8 cellular contexts compared by ENCODE assay signal in the genomic region with DNA sequence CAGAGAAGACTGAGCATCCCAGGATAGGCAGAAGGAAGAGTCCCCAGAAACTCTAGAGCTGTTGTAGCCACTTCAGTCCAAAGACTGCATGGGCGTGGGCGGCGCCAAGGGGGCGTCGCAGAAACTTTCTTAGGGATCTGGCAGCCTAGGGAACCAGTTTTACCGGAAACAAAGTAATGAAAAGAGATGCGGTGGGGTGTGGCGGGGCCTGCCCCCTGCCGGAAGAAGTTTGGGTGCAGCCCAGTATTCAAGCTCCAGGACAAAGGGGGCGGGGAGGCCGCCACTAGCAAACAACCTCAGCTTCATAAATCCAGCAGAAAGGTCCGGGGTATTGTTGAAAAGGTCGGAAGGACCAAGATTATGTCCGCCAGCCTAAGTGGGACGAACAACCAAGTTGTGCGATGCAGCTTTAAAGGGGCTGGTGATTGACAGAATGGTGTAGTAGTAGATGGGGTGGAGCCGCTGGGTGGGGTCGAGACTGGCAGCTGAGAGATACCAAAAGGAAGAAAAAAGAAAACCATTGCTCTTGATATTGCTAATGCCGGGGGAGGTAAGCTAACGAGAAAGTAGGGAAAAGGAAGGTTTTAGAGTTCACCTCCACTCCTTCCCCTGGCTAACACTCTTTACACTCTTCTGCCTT.
DNase-seq lines count a peak whose midpoint lies in the region; ATAC-seq lines count a peak whose summit lies in the region.

No MANE protein-coding gene starts in this region.

- DNase-seq in activated gamma-delta T cell treated with Interleukin-2 at 50 U/mL for 16 hours (peak; percentile 20), activated gamma-delta T cell (lab: John Stamatoyannopoulos, UW) (no peak), NOMO-1 treated with dmso at 0.1 percent for 144 hours (lab: John Stamatoyannopoulos, UW; ENCODE audit: unreplicated experiment) (peak; percentile 53), head of caudate nucleus (peak in 33 of 42 donors; percentile 2 to 57 (median 23)), posterior cingulate gyrus (peak in 8 of 10 donors; percentile 3 to 84 (median 22)), NCI-H1417 treated with DMSO at 0.1 percent for 48 hours (lab: John Stamatoyannopoulos, UW) (no peak)
- peak; percentile 6 to 11 for DNase-seq in activated T-helper 1 cell treated with anti-CD3 and anti-CD28 coated beads, Interleukin-2, amount 50 U/mL, for 16 hours (ENCODE audit: low read depth in 1 of 2, low spot score in 1 of 2)

- intact Hi-C loops in head of caudate nucleus (cut with DNase I) (no loop called here), posterior cingulate gyrus (cut with DNase I) (no loop called here)

- ATAC-seq in HG02938 (IDR thresholded peaks at IDR 0.05; ENCODE audit: unreplicated experiment), result peak; percentile 80

Comparison
In these comparisons a context has a peak if more than half of its experiments do, and no peak if none do; other contexts are left out.
1. DNase-seq: peak in activated gamma-delta T cell treated with Interleukin-2 at 50 U/mL for 16 hours (single experiment), NOMO-1 treated with dmso at 0.1 percent for 144 hours (single experiment), activated T-helper 1 cell treated with anti-CD3 and anti-CD28 coated beads, Interleukin-2, amount 50 U/mL, for 16 hours (2 of 2), head of caudate nucleus (33 of 42) and posterior cingulate gyrus (8 of 10); none in activated gamma-delta T cell (single experiment) and NCI-H1417 treated with DMSO at 0.1 percent for 48 hours (single experiment).